In genomic region chr1:56028244-56028643, GRCh38 we compare ENCODE assay signal across 1 cellular context.
A peak's percentile ranks its signal among the peaks of the same experiment; 100 is the strongest.
TF ChIP-seq lines count a peak whose summit lies in the region.

No MANE protein-coding gene starts in this region.

TF ChIP-seq in GM12878, 131 proteins besides CTCF, POLR2A, EP300 and RAD21 (continued from another document and continues in another):
- TF ChIP-seq, protein P1, sequence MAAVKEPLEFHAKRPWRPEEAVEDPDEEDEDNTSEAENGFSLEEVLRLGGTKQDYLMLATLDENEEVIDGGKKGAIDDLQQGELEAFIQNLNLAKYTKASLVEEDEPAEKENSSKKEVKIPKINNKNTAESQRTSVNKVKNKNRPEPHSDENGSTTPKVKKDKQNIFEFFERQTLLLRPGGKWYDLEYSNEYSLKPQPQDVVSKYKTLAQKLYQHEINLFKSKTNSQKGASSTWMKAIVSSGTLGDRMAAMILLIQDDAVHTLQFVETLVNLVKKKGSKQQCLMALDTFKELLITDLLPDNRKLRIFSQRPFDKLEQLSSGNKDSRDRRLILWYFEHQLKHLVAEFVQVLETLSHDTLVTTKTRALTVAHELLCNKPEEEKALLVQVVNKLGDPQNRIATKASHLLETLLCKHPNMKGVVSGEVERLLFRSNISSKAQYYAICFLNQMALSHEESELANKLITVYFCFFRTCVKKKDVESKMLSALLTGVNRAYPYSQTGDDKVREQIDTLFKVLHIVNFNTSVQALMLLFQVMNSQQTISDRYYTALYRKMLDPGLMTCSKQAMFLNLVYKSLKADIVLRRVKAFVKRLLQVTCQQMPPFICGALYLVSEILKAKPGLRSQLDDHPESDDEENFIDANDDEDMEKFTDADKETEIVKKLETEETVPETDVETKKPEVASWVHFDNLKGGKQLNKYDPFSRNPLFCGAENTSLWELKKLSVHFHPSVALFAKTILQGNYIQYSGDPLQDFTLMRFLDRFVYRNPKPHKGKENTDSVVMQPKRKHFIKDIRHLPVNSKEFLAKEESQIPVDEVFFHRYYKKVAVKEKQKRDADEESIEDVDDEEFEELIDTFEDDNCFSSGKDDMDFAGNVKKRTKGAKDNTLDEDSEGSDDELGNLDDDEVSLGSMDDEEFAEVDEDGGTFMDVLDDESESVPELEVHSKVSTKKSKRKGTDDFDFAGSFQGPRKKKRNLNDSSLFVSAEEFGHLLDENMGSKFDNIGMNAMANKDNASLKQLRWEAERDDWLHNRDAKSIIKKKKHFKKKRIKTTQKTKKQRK (IDR thresholded peaks at IDR 0.05; ENCODE audit: low read depth, low read length), result no peak
- TF ChIP-seq BCL11A (IDR thresholded peaks at IDR 0.05; ENCODE audit: low read depth, low read length) (peak; percentile 71; the same call in 1 of the 2 replicates), NFIC (IDR thresholded peaks at IDR 0.05; ENCODE audit: low read depth, low read length) (peak; percentile 67), SRF (IDR thresholded peaks at IDR 0.05; ENCODE audit: low read depth in 2 of 2, low read length in 2 of 2) (no peak), YBX1 (IDR thresholded peaks at IDR 0.05) (no peak), SMC3 (IDR thresholded peaks at IDR 0.05; ENCODE audit: borderline replicate concordance, low read length) (no peak), TCF12 (IDR thresholded peaks at IDR 0.05; ENCODE audit: low read depth, low read length) (no peak), IRF4 (IDR thresholded peaks at IDR 0.05; ENCODE audit: low read depth, low read length) (peak; percentile 70; the same call in 1 of the 2 replicates), FOXK2 (IDR thresholded peaks at IDR 0.05) (no peak), CBX5 (IDR thresholded peaks at IDR 0.05; ENCODE audit: low read depth) (no peak), MTA2 (IDR thresholded peaks at IDR 0.05; ENCODE audit: low read depth) (peak; percentile 83), KDM1A (IDR thresholded peaks at IDR 0.05; ENCODE audit: borderline replicate concordance) (no peak), FOXM1 (IDR thresholded peaks at IDR 0.05; ENCODE audit: low read depth, low read length) (no peak), YY1 (IDR thresholded peaks at IDR 0.05; ENCODE audit: low read depth, low read length) (no peak), ZNF274 (IDR thresholded peaks at IDR 0.05; ENCODE audit: insufficient read depth, insufficient read length) (no peak), MXI1 (IDR thresholded peaks at IDR 0.05; ENCODE audit: low read depth, low read length) (no peak), PKNOX1 (IDR thresholded peaks at IDR 0.05) (peak; percentile 25; the same call in 1 of the 2 replicates), HSF1 (IDR thresholded peaks at IDR 0.05; ENCODE audit: low read depth, low read length) (no peak), TAF1 (IDR thresholded peaks at IDR 0.05; ENCODE audit: borderline replicate concordance, low read depth, low read length) (no peak), E2F4 (IDR thresholded peaks at IDR 0.05; ENCODE audit: low read depth, low read length) (no peak), SKIL (IDR thresholded peaks at IDR 0.05; ENCODE audit: low read depth, poor library complexity, severe bottlenecking) (no peak), SMARCA5 (IDR thresholded peaks at IDR 0.05) (no peak), POU2F2 (IDR thresholded peaks at IDR 0.05; ENCODE audit: borderline replicate concordance, low read depth, low read length) (no peak), SP1 (IDR thresholded peaks at IDR 0.05; ENCODE audit: low read depth, low read length) (no peak), ZNF384 (IDR thresholded peaks at IDR 0.05; ENCODE audit: borderline replicate concordance, low read depth, low read length) (no peak), POLR2AphosphoS2 (IDR thresholded peaks at IDR 0.05; ENCODE audit: low read depth, low read length) (no peak), GATAD2B (conservative IDR thresholded peaks at IDR 0.05; ENCODE audit: low read depth) (0 out of 2 replicates have a peak, but pooled peaks have one; percentile 27), CHD4 (IDR thresholded peaks at IDR 0.05) (no peak), RUNX3 (IDR thresholded peaks at IDR 0.05; ENCODE audit: low read length) (peak; percentile 94), E2F8 (IDR thresholded peaks at IDR 0.05; ENCODE audit: low read depth, partially characterized antibody) (no peak), SMAD1 (IDR thresholded peaks at IDR 0.05; ENCODE audit: low read depth, partially characterized antibody) (no peak), ATF7 (IDR thresholded peaks at IDR 0.05; ENCODE audit: low read depth) (peak; percentile 45; the same call in 1 of the 2 replicates)
- TF ChIP-seq, protein P2, sequence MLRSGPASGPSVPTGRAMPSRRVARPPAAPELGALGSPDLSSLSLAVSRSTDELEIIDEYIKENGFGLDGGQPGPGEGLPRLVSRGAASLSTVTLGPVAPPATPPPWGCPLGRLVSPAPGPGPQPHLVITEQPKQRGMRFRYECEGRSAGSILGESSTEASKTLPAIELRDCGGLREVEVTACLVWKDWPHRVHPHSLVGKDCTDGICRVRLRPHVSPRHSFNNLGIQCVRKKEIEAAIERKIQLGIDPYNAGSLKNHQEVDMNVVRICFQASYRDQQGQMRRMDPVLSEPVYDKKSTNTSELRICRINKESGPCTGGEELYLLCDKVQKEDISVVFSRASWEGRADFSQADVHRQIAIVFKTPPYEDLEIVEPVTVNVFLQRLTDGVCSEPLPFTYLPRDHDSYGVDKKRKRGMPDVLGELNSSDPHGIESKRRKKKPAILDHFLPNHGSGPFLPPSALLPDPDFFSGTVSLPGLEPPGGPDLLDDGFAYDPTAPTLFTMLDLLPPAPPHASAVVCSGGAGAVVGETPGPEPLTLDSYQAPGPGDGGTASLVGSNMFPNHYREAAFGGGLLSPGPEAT (IDR thresholded peaks at IDR 0.05; ENCODE audit: low read depth), result peak; percentile 90
- TF ChIP-seq, protein P3, sequence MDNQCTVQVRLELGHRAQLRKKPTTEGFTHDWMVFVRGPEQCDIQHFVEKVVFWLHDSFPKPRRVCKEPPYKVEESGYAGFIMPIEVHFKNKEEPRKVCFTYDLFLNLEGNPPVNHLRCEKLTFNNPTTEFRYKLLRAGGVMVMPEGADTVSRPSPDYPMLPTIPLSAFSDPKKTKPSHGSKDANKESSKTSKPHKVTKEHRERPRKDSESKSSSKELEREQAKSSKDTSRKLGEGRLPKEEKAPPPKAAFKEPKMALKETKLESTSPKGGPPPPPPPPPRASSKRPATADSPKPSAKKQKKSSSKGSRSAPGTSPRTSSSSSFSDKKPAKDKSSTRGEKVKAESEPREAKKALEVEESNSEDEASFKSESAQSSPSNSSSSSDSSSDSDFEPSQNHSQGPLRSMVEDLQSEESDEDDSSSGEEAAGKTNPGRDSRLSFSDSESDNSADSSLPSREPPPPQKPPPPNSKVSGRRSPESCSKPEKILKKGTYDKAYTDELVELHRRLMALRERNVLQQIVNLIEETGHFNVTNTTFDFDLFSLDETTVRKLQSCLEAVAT (IDR thresholded peaks at IDR 0.05), result peak; percentile 78
- TF ChIP-seq, protein P4, sequence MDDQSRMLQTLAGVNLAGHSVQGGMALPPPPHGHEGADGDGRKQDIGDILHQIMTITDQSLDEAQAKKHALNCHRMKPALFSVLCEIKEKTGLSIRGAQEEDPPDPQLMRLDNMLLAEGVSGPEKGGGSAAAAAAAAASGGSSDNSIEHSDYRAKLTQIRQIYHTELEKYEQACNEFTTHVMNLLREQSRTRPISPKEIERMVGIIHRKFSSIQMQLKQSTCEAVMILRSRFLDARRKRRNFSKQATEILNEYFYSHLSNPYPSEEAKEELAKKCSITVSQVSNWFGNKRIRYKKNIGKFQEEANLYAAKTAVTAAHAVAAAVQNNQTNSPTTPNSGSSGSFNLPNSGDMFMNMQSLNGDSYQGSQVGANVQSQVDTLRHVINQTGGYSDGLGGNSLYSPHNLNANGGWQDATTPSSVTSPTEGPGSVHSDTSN (IDR thresholded peaks at IDR 0.05; ENCODE audit: insufficient replicate concordance, low read depth, low read length), result no peak
- TF ChIP-seq, protein P5, sequence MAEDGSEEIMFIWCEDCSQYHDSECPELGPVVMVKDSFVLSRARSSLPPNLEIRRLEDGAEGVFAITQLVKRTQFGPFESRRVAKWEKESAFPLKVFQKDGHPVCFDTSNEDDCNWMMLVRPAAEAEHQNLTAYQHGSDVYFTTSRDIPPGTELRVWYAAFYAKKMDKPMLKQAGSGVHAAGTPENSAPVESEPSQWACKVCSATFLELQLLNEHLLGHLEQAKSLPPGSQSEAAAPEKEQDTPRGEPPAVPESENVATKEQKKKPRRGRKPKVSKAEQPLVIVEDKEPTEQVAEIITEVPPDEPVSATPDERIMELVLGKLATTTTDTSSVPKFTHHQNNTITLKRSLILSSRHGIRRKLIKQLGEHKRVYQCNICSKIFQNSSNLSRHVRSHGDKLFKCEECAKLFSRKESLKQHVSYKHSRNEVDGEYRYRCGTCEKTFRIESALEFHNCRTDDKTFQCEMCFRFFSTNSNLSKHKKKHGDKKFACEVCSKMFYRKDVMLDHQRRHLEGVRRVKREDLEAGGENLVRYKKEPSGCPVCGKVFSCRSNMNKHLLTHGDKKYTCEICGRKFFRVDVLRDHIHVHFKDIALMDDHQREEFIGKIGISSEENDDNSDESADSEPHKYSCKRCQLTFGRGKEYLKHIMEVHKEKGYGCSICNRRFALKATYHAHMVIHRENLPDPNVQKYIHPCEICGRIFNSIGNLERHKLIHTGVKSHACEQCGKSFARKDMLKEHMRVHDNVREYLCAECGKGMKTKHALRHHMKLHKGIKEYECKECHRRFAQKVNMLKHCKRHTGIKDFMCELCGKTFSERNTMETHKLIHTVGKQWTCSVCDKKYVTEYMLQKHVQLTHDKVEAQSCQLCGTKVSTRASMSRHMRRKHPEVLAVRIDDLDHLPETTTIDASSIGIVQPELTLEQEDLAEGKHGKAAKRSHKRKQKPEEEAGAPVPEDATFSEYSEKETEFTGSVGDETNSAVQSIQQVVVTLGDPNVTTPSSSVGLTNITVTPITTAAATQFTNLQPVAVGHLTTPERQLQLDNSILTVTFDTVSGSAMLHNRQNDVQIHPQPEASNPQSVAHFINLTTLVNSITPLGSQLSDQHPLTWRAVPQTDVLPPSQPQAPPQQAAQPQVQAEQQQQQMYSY (CRISPR knock-in tag; IDR thresholded peaks at IDR 0.05), result no peak
